1 cellular context compared by ENCODE assay signal in genomic region chr9:122350577-122351355, GRCh38.
TF ChIP-seq lines count a peak whose summit lies in the region.

No MANE protein-coding gene starts in this region.

TF ChIP-seq in GM12878, 131 proteins besides CTCF, POLR2A, EP300 and RAD21 (continued from another document):
- TF ChIP-seq PRDM15 (CRISPR knock-in tag; IDR thresholded peaks at IDR 0.05) (no peak), CBFB (IDR thresholded peaks at IDR 0.05; ENCODE audit: low read depth) (no peak), ETV6 (conservative IDR thresholded peaks at IDR 0.05 in 1 of 2, IDR thresholded peaks at IDR 0.05 in 1 of 2; ENCODE audit: borderline replicate concordance in 1 of 2, low read depth in 1 of 2) (no peak), FOXM1 (IDR thresholded peaks at IDR 0.05; ENCODE audit: low read depth, low read length) (peak; percentile 61; the same call in 1 of the 2 replicates), SIN3A (IDR thresholded peaks at IDR 0.05; ENCODE audit: low read depth, low read length) (no peak)
